Comparison of ENCODE assay signal across 8 cellular contexts in genomic region chr6:157221049-157221816, GRCh38.
A peak's percentile ranks its signal among the peaks of the same experiment; 100 is the strongest.
DNase-seq lines count a peak whose midpoint lies in the region; ATAC-seq and TF ChIP-seq lines count a peak whose summit lies in the region.

No MANE protein-coding gene starts in this region.

- no peak overlapping the region for H2BK5ac ChIP-seq in mesendoderm (ENCODE audit: low read length)

- H3K27ac ChIP-seq in mesendoderm (ENCODE audit: low read depth, low read length): no peak overlapping the region

- H3K27me3 Mint-ChIP-seq in activated CD4-positive, alpha-beta memory T cell treated with anti-CD3 and anti-CD28 coated beads, Interleukin-2, amount 10 ng/mL, durations not matched to agents 7 days and 5 days: no peaks in the 10 kb centered on the region

- H3K4me3 ChIP-seq in GM06990 (replicated peaks; ENCODE audit: low read depth, low read length): peak overlapping the region; percentile 51
- H3K4me3 ChIP-seq in mesendoderm (ENCODE audit: low read length): no peak overlapping the region

- H3K56ac ChIP-seq in mesendoderm (ENCODE audit: low read length): peak overlapping the region; percentile 65

- DNase-seq in GM06990 (ENCODE audit: extremely low read depth, insufficient read length) (peak; percentile 76), NCI-H82 (lab: John Stamatoyannopoulos, UW) (peak; percentile 82), mesendoderm (peak; percentile 79)
- peak; percentile 88 for DNase-seq in activated CD4-positive, alpha-beta memory T cell treated with anti-CD3 and anti-CD28 coated beads, Interleukin-2, amount 10 ng/mL, durations not matched to agents 7 days and 5 days
- peak; percentile 76 for DNase-seq in effector CD4-positive, alpha-beta T cell
- DNase-seq in stimulated activated CD8-positive, alpha-beta memory T cell treated with anti-CD3 and anti-CD28 coated beads, Interleukin-15, amount 100 ng/mL, for 24 hours (ENCODE audit: low read depth): peak; percentile 70

- H4K8ac ChIP-seq in mesendoderm (ENCODE audit: low read depth, low read length): no peak overlapping the region

- H3K9me3 Mint-ChIP-seq in activated CD4-positive, alpha-beta memory T cell treated with anti-CD3 and anti-CD28 coated beads, Interleukin-2, amount 10 ng/mL, durations not matched to agents 7 days and 5 days: no peaks in the 10 kb centered on the region

- ATAC-seq in HG02981 (IDR thresholded peaks at IDR 0.05; ENCODE audit: unreplicated experiment) (peak; percentile 54), HG02870 (IDR thresholded peaks at IDR 0.05; ENCODE audit: unreplicated experiment) (no peak)

- H2BK15ac ChIP-seq in mesendoderm (replicated peaks; ENCODE audit: low read depth): no peak overlapping the region

- peak overlapping the region; percentile 38 for H3K9ac ChIP-seq in mesendoderm (ENCODE audit: low read length)

- H3K4me1 ChIP-seq in mesendoderm (ENCODE audit: control insufficient read depth, low read depth, low read length): no peaks in the 10 kb centered on the region

- H3K36me3 Mint-ChIP-seq in activated CD4-positive, alpha-beta memory T cell treated with anti-CD3 and anti-CD28 coated beads, Interleukin-2, amount 10 ng/mL, durations not matched to agents 7 days and 5 days (ENCODE audit: low read depth): no peaks in the 10 kb centered on the region

- no peaks in the 10 kb centered on the region for H3K79me1 ChIP-seq in mesendoderm (ENCODE audit: low read length)

- no peaks in the 10 kb centered on the region for H3K36me3 ChIP-seq in GM06990 (ENCODE audit: control insufficient read depth, insufficient read depth, low read length)
- no peaks in the 10 kb centered on the region for H3K36me3 ChIP-seq in mesendoderm (ENCODE audit: control insufficient read depth, insufficient read depth, low read length)

- POLR2A ChIA-PET in activated CD4-positive, alpha-beta memory T cell treated with anti-CD3 and anti-CD28 coated beads, Interleukin-2, amount 10 ng/mL, durations not matched to agents 7 days and 5 days (lab: Charles Lee): interaction anchor here (1.0 kb wide), 1 partner anchor 200 kb away, joined by 4 read pairs; no protein-coding TSS in a partner anchor

- peak overlapping the region; percentile 84 for H3K4me3 Mint-ChIP-seq in activated CD4-positive, alpha-beta memory T cell treated with anti-CD3 and anti-CD28 coated beads, Interleukin-2, amount 10 ng/mL, durations not matched to agents 7 days and 5 days

- no peak overlapping the region for H3K4me2 ChIP-seq in mesendoderm (ENCODE audit: low read length)

- peak overlapping the region; percentile 82 for H3K27ac Mint-ChIP-seq in activated CD4-positive, alpha-beta memory T cell treated with anti-CD3 and anti-CD28 coated beads, Interleukin-2, amount 10 ng/mL, durations not matched to agents 7 days and 5 days

- no peak overlapping the region for H2BK120ac ChIP-seq in mesendoderm (ENCODE audit: low read depth, low read length)

- H3K27me3 ChIP-seq in GM06990 (replicated peaks; ENCODE audit: control insufficient read depth, insufficient read depth, low read length) (peaks cover 1% of the 10 kb centered on the region; the same call in 1 of the 2 replicates), mesendoderm (ENCODE audit: insufficient read depth, low read length, poor library complexity) (no peaks in the 10 kb centered on the region)

- TF ChIP-seq CTCF in GM06990 (IDR thresholded peaks at IDR 0.05; ENCODE audit: insufficient read depth, low read length, poor library complexity, severe bottlenecking): peak; percentile 12

- H2AK5ac ChIP-seq in mesendoderm (ENCODE audit: low read length): peak overlapping the region; percentile 95

- no peak overlapping the region for H3K18ac ChIP-seq in mesendoderm (ENCODE audit: low read length)

- H3K23ac ChIP-seq in mesendoderm (ENCODE audit: low read length): peak overlapping the region; percentile 98

- no peak overlapping the region for H4K5ac ChIP-seq in mesendoderm (ENCODE audit: low read length)

- peaks cover 38% of the 10 kb centered on the region for H3K4me1 Mint-ChIP-seq in activated CD4-positive, alpha-beta memory T cell treated with anti-CD3 and anti-CD28 coated beads, Interleukin-2, amount 10 ng/mL, durations not matched to agents 7 days and 5 days

- no CpG with 5 or more reads among the region's 41 CpGs for WGBS in mesendoderm (ENCODE audit: extremely low coverage, insufficient coverage, low lambda C conversion rate)

- H3K79me2 ChIP-seq in mesendoderm (ENCODE audit: control insufficient read depth, insufficient read depth, low read length): no peaks in the 10 kb centered on the region

- CTCF ChIA-PET in activated CD4-positive, alpha-beta memory T cell treated with anti-CD3 and anti-CD28 coated beads, Interleukin-2, amount 10 ng/mL, durations not matched to agents 7 days and 5 days (lab: Charles Lee): interaction anchor here (0.6 to 1.3 kb wide), 3 partner anchors 14 to 525 kb away, joined by 3 to 4 read pairs (median 3); no protein-coding TSS in a partner anchor

- no peak overlapping the region for H3K4ac ChIP-seq in mesendoderm (ENCODE audit: low read depth, low read length)
